ENCODE assay signal across 8 cellular contexts in the genomic region with DNA sequence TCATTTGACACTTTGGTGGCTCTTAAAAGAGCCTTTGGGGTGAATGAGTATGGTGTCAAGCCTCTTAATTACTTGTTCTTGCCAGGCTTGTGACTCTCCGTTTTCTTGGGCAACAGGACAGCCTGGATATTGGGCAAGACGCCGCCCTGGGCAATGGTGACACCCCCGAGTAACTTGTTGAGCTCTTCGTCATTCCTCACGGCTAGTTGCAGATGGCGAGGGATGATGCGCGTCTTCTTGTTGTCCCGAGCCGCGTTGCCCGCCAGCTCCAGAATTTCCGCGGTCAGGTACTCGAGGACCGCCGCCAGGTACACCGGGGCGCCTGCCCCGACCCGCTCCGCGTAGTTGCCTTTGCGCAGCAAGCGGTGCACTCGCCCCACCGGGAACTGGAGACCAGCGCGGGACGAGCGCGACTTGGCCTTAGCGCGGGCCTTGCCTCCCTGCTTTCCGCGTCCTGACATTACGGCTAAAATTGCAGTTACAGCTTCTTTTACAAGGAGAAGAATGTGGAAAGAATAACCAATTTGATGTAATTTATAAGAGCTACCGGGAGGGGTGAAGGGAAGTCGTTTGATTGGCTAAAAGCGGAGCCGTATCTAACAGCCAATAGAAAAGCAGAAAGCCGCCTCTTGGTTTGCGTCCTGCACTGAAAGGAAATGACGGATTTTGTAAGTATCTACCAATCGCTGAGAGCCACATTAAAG. TPM values are rescaled to one million over a fixed set of nuclear protein-coding genes. Genes with fewer than 3 reads are reported as not detected.
DNase-seq lines count a peak whose midpoint lies in the region; ATAC-seq and TF ChIP-seq lines count a peak whose summit lies in the region.

No MANE protein-coding gene starts in this region.

- H3K9me3 ChIP-seq in OCI-LY3 (ENCODE audit: insufficient read depth, low read length) (no peaks in the 10 kb centered on the region), mucosa of descending colon (no peaks in the 10 kb centered on the region)

- H3K9ac ChIP-seq in OCI-LY3 (ENCODE audit: low read length): peak overlapping the region; percentile 98

- H3K79me2 ChIP-seq in OCI-LY3 (ENCODE audit: low read length): peaks cover 12% of the 10 kb centered on the region; the same call in 1 of the 2 replicates

- peaks cover 23% of the 10 kb centered on the region for H3K4me1 ChIP-seq in OCI-LY3 (ENCODE audit: low read length)
- peaks cover 12% of the 10 kb centered on the region for H3K4me1 ChIP-seq in mucosa of descending colon (ENCODE audit: low read depth)

- H2AFZ ChIP-seq in OCI-LY3 (ENCODE audit: low read depth, low read length): no peak overlapping the region; the same call in 1 of the 2 replicates

- DNase-seq in DMS 273 (lab: John Stamatoyannopoulos, UW; ENCODE audit: unreplicated experiment): peak; percentile 98
- DNase-seq in HuH-7 (ENCODE audit: low spot score): peak; percentile 77
- peak; percentile 42 for DNase-seq in activated T-cell treated with anti-CD3 and anti-CD28 coated beads for 1 hour (ENCODE audit: low read depth)
- peak; percentile 96 to 98 for DNase-seq in erythroblast (lab: John Stamatoyannopoulos, UW)
- DNase-seq in mucosa of descending colon: peak; percentile 83 to 86 (median 86)
- DNase-seq in stimulated activated CD8-positive, alpha-beta memory T cell treated with anti-CD3 and anti-CD28 coated beads, Interleukin-4, amount 100 ng/mL, for 4 hours (ENCODE audit: low read depth in 2 of 2, low spot score in 1 of 2): peak; percentile 44 to 49

- no peak for TF ChIP-seq CTCF in OCI-LY3 (IDR thresholded peaks at IDR 0.05; ENCODE audit: low read depth, low read length)
- no peak for TF ChIP-seq CTCF in mucosa of descending colon (IDR thresholded peaks at IDR 0.05)

- peak overlapping the region; percentile 98 for H3K27ac ChIP-seq in OCI-LY3 (ENCODE audit: low read length)

- intact Hi-C loops in mucosa of descending colon (cut with DNase I, micrococcal nuclease): no loop called here

- H3K4me3 ChIP-seq in OCI-LY3 (ENCODE audit: low read length) (peak overlapping the region; percentile 75), mucosa of descending colon (peak overlapping the region; percentile 52)

- H3K36me3 ChIP-seq in OCI-LY3 (replicated peaks; ENCODE audit: low read depth, low read length) (no peaks in the 10 kb centered on the region), mucosa of descending colon (ENCODE audit: low read depth) (peaks cover 4% of the 10 kb centered on the region)

- peak overlapping the region; percentile 94 for H3K4me2 ChIP-seq in OCI-LY3 (ENCODE audit: low read length)

- ATAC-seq in GM21526 (IDR thresholded peaks at IDR 0.05; ENCODE audit: low FRiP score, unreplicated experiment): peak; percentile 51
- peak; percentile 71 for ATAC-seq in mucosa of descending colon

- no peaks in the 10 kb centered on the region for H3K27me3 ChIP-seq in OCI-LY3 (ENCODE audit: low read depth, low read length)

- H4K20me1 ChIP-seq in OCI-LY3 (ENCODE audit: insufficient read depth, low read length): no peaks in the 10 kb centered on the region

- TF ChIP-seq POLR2A in erythroblast (IDR thresholded peaks at IDR 0.05; ENCODE audit: low read length): peak; percentile 98

RNA-seq across cellular contexts. Expression of gene BOLA1, which starts 11.8 kb away (rescaled TPM):
- 10 to 100 TPM; 10.7 to 18.1 (median 13.2) TPM for total RNA-seq in mucosa of descending colon

RNA-seq across cellular contexts. Expression of gene SV2A, which starts 30.0 kb away (rescaled TPM):
- total RNA-seq in mucosa of descending colon: 1 to 10 TPM in 2 of 3 donors, under 1 TPM in 1; 0.69 to 7.6 (median 1.7) TPM

RNA-seq across cellular contexts. Expression of gene SF3B4, which starts 40.0 kb away (rescaled TPM):
- total RNA-seq in mucosa of descending colon: 10 to 100 TPM; 60.7 to 67.4 (median 64.2) TPM

RNA-seq across cellular contexts. Expression of gene MTMR11, which starts 49.1 kb away (rescaled TPM):
- total RNA-seq in mucosa of descending colon: 100 to 1,000 TPM; 151 to 409 (median 217) TPM

Comparison
In these comparisons a context has a peak if more than half of its experiments do, and no peak if none do; other contexts are left out.
1. Peak in every context shown above with its lines: DNase-seq, ATAC-seq, H3K4me3 ChIP-seq and H3K27ac ChIP-seq.
2. DNase-seq: peak in every context shown above with its lines; median percentile 98 in DMS 273; 97 in erythroblast; 86 in mucosa of descending colon; 77 in HuH-7; 46 in stimulated activated CD8-positive, alpha-beta memory T cell treated with anti-CD3 and anti-CD28 coated beads, Interleukin-4, amount 100 ng/mL, for 4 hours; 42 in activated T-cell treated with anti-CD3 and anti-CD28 coated beads for 1 hour.